In the genomic region with DNA sequence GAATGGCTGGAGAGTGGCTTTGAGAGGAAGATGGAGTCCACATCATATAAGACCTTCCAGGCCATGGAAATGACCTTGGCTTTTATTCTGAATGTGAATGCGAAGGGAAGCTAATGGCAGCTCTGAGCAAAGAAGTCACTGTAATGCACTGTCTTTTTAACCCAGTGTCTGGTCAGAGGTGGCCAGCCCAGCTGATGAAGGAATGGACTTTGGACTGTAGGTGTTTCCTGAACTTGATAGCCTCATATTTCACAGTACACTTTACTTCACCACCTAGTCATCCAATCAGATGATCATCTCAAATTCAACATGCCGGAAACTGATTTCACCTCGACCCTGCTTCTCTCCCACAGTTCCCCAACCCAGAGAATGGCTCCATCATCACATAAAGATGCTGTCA, we compare ENCODE assay signal across 28 cellular contexts. TPM values are rescaled to one million over a fixed set of nuclear protein-coding genes. Genes with fewer than 3 reads are reported as not detected.
DNase-seq lines count a peak whose midpoint lies in the region; ATAC-seq, FAIRE-seq and TF ChIP-seq lines count a peak whose summit lies in the region.
"Had no signal": no experiment of that assay in that cellular context is flagged by ENCODE, and none has a peak within 500 bp of the region (broad histone marks: within the 10 kb centered on the region; RNA-seq: fewer than 3 reads in every experiment).

No MANE protein-coding gene starts in this region.

- no peaks in the 10 kb centered on the region for H3K4me1 Mint-ChIP-seq in T-helper 2 cell treated with Interferon-gamma antibody and Interleukin-4, amounts not matched to agents 5 μg/mL and 100 μg/mL, for 36 hours (ENCODE audit: low read depth)
- H3K4me1 Mint-ChIP-seq: CD4-positive, CD25-positive, alpha-beta regulatory T cell had no signal

- TF ChIP-seq CTCF in HepG2 (CRISPR knock-in tag; IDR thresholded peaks at IDR 0.05) (no peak), OCI-LY7 (conservative IDR thresholded peaks at IDR 0.05; ENCODE audit: low read length) (no peak)

- H3K27me3 ChIP-seq in HepG2 (ENCODE audit: control insufficient read depth in 1 of 2, insufficient read depth in 2 of 2, low read length in 2 of 2): no peaks in the 10 kb centered on the region
- H3K27me3 ChIP-seq in small intestine (ENCODE audit: control insufficient read depth in 2 of 2, insufficient read depth in 2 of 2, low read length in 2 of 2): no peaks in the 10 kb centered on the region
- H3K27me3 ChIP-seq: SJCRH30 had no signal

- DNase-seq in COLO668 (lab: John Stamatoyannopoulos, UW; ENCODE audit: unreplicated experiment): peak; percentile 5
- peak; percentile 17 for DNase-seq in LoVo (ENCODE audit: low spot score)
- DNase-seq in HepG2 (ENCODE audit: low spot score): peak; percentile 8
- DNase-seq in small intestine: peak; percentile 81
- no peak for DNase-seq in ureter (ENCODE audit: low spot score)
- no peak for DNase-seq in T-helper 2 cell treated with Interferon-gamma antibody and Interleukin-4, amounts not matched to agents 5 μg/mL and 100 μg/mL, for 36 hours (ENCODE audit: low spot score)
- DNase-seq in EL: no peak
- DNase-seq in OCI-LY7 (ENCODE audit: low spot score): no peak
- DNase-seq: CD4-positive, CD25-positive, alpha-beta regulatory T cell; GF-D8; GOT3; HCEC 1CT; KG1; MM.1S; NCI-H2029; NCI-H446; NCI-H524 treated with DMSO at 0.1 percent for 48 hours; NCI-H774; NK-92 treated with Interleukin-12 subunit alpha and Interleukin-12 subunit beta, amount 100 ng/mL, for 24 hours; PC-9; SJCRH30 had no signal

- H3K27ac ChIP-seq in HepG2 (ENCODE audit: extremely low read length, insufficient read depth, low read length) (no peak overlapping the region), small intestine (ENCODE audit: low read depth in 1 of 2, low read length in 1 of 2) (no peak overlapping the region), OCI-LY7 (ENCODE audit: low read depth, low read length, poor library complexity, severe bottlenecking) (no peak overlapping the region)
- H3K27ac ChIP-seq: PC-9, SJCRH30 had no signal

- H3K4me3 ChIP-seq in HepG2 (replicated peaks in 1 of 3; ENCODE audit: insufficient read depth in 1 of 3, low read depth in 2 of 3, low read length in 3 of 3) (no peak overlapping the region), small intestine (ENCODE audit: low read depth in 1 of 2, low read length in 2 of 2) (no peak overlapping the region), OCI-LY7 (ENCODE audit: low read depth, low read length, poor library complexity, severe bottlenecking) (no peak overlapping the region)
- H3K4me3 ChIP-seq: PC-9, SJCRH30 had no signal

- H3K9me3 ChIP-seq in HepG2 (ENCODE audit: low read length) (no peaks in the 10 kb centered on the region), small intestine (ENCODE audit: control insufficient read depth, low read depth) (no peaks in the 10 kb centered on the region), OCI-LY7 (ENCODE audit: low read length) (no peaks in the 10 kb centered on the region)
- H3K9me3 ChIP-seq: SJCRH30 had no signal

- no peaks in the 10 kb centered on the region for H3K9me2 ChIP-seq in OCI-LY7 (ENCODE audit: insufficient read depth, low read length)

- in situ Hi-C loops in HepG2 (cut with HindIII; ENCODE audit: extremely low pct_ligation_motif_present, low pct_unique_long_range_greater_than_20kb): loop anchor here (10.0 to 25.0 kb wide), 3 partner anchors 114 to 481 kb away; no protein-coding TSS in a partner anchor

- H3K4me1 ChIP-seq in HepG2 (ENCODE audit: insufficient read depth, low read length) (no peaks in the 10 kb centered on the region), small intestine (ENCODE audit: control insufficient read depth in 2 of 2, insufficient read depth in 1 of 2, low read depth in 1 of 2, low read length in 1 of 2) (peaks cover 0 to 13% of the 10 kb centered on the region in 2 donors), OCI-LY7 (ENCODE audit: insufficient read depth, low read length, poor library complexity, severe bottlenecking) (no peaks in the 10 kb centered on the region)
- H3K4me1 ChIP-seq: SJCRH30 had no signal

- H3K36me3 ChIP-seq in HepG2 (replicated peaks in 1 of 2; ENCODE audit: control insufficient read depth in 1 of 2, insufficient read depth in 2 of 2, low read length in 2 of 2) (no peaks in the 10 kb centered on the region), small intestine (ENCODE audit: control insufficient read depth in 2 of 2, insufficient read depth in 2 of 2, low read length in 2 of 2) (no peaks in the 10 kb centered on the region), OCI-LY7 (ENCODE audit: insufficient read depth, low read length) (no peaks in the 10 kb centered on the region)
- H3K36me3 ChIP-seq: SJCRH30 had no signal

- H4K20me1 ChIP-seq in HepG2 (ENCODE audit: insufficient read depth, low read length): no peaks in the 10 kb centered on the region
- no peaks in the 10 kb centered on the region for H4K20me1 ChIP-seq in OCI-LY7 (ENCODE audit: insufficient read depth, low read length)

- H3K4me2 ChIP-seq in HepG2 (ENCODE audit: low read depth, low read length): no peak overlapping the region
- H3K4me2 ChIP-seq in OCI-LY7 (ENCODE audit: low read length): no peak overlapping the region
- H3K4me2 ChIP-seq: PC-9 had no signal

- 40% methylated on average over 3 of the region's 3 CpGs for WGBS in HepG2 (ENCODE audit: low lambda C conversion rate)
- WGBS in small intestine, 3 donors: 65 to 79% (median 72%) methylated on average over 3 of the region's 3 CpGs

- H3K36me3 Mint-ChIP-seq in T-helper 2 cell treated with Interferon-gamma antibody and Interleukin-4, amounts not matched to agents 5 μg/mL and 100 μg/mL, for 36 hours (ENCODE audit: low read depth): no peaks in the 10 kb centered on the region
- H3K36me3 Mint-ChIP-seq: CD4-positive, CD25-positive, alpha-beta regulatory T cell had no signal

- H3K27ac Mint-ChIP-seq in T-helper 2 cell treated with Interferon-gamma antibody and Interleukin-4, amounts not matched to agents 5 μg/mL and 100 μg/mL, for 36 hours: no peak overlapping the region
- H3K27ac Mint-ChIP-seq: CD4-positive, CD25-positive, alpha-beta regulatory T cell had no signal

- no TSS peak for BruUV-seq in HepG2 (replicated peaks; lab: Mats Ljungman, UMichigan)
- BruUV-seq in OCI-LY7 (replicated peaks; lab: Mats Ljungman, UMichigan): no TSS peak

- H3K27me3 Mint-ChIP-seq in T-helper 2 cell treated with Interferon-gamma antibody and Interleukin-4, amounts not matched to agents 5 μg/mL and 100 μg/mL, for 36 hours (ENCODE audit: low read depth): peaks cover 11% of the 10 kb centered on the region

- H3K79me2 ChIP-seq in HepG2 (ENCODE audit: insufficient read depth, low read length) (no peaks in the 10 kb centered on the region), OCI-LY7 (ENCODE audit: insufficient read depth, low read depth, low read length) (no peaks in the 10 kb centered on the region)

- H2AFZ ChIP-seq in HepG2 (ENCODE audit: low read length) (no peak overlapping the region), OCI-LY7 (ENCODE audit: low read length) (no peak overlapping the region)
- H2AFZ ChIP-seq: PC-9 had no signal

- H3K4me3 Mint-ChIP-seq in T-helper 2 cell treated with Interferon-gamma antibody and Interleukin-4, amounts not matched to agents 5 μg/mL and 100 μg/mL, for 36 hours: no peak overlapping the region
- H3K4me3 Mint-ChIP-seq: CD4-positive, CD25-positive, alpha-beta regulatory T cell had no signal

- FAIRE-seq in HepG2 (lab: Jason Lieb, UNC) (no peak), small intestine (lab: Jason Lieb, UNC) (no peak)
- FAIRE-seq: D721Med, GM12892 had no signal

- TF ChIP-seq RAD21 in HepG2 (CRISPR knock-in tag; IDR thresholded peaks at IDR 0.05): no peak

- no peak overlapping the region for H3K9ac ChIP-seq in HepG2 (ENCODE audit: insufficient read depth, low read depth, low read length)

- no peaks in the 10 kb centered on the region for H3K9me3 Mint-ChIP-seq in T-helper 2 cell treated with Interferon-gamma antibody and Interleukin-4, amounts not matched to agents 5 μg/mL and 100 μg/mL, for 36 hours
- H3K9me3 Mint-ChIP-seq: CD4-positive, CD25-positive, alpha-beta regulatory T cell had no signal

- no peak for TF ChIP-seq POLR2A in HepG2 (IDR thresholded peaks at IDR 0.05; ENCODE audit: insufficient read depth in 1 of 2, low read depth in 2 of 2, low read length in 2 of 2)

- ATAC-seq in HepG2: no peak; the same call in 2 of the 3 replicates
- ATAC-seq: Right ventricle myocardium inferior, SK-N-SH treated with all-trans-retinoic acid at 6 μM for 48 hours had no signal

- intact Hi-C loops in HepG2 (cut with micrococcal nuclease; ENCODE audit: unreplicated experiment): no loop called here
- intact Hi-C loops in OCI-LY7 (cut with micrococcal nuclease; ENCODE audit: unreplicated experiment): no loop called here

- CTCF ChIA-PET in HepG2 (lab: Yijun Ruan, JAX; ENCODE audit: low intra/inter-chr PET ratio, low total read pairs) (interaction anchor here (1.4 kb wide), 1 partner anchor 113 kb away, joined by 6 read pairs; no protein-coding TSS in a partner anchor), OCI-LY7 (lab: Charles Lee; ENCODE audit: unreplicated experiment) (no interaction called here)

- TF ChIP-seq EP300 in HepG2 (IDR thresholded peaks at IDR 0.05; ENCODE audit: low read depth in 2 of 2, low read length in 2 of 2) (no peak), HepG2 (CRISPR knock-in tag; IDR thresholded peaks at IDR 0.05; ENCODE audit: borderline replicate concordance) (no peak)

- POLR2A ChIA-PET in HepG2 (lab: Yijun Ruan, JAX) (no interaction called here), OCI-LY7 (lab: Charles Lee) (no interaction called here)

RNA-seq across cellular contexts. Expression of a gene that starts 33.4 kb away (rescaled TPM):
- total RNA-seq in HepG2 (2016; rRNA removed; fragmentation: Illumina TruSeq; extraction: Trizol) (not detected in 2 replicates), ureter (not detected), OCI-LY7 (2022) (not detected in 2 replicates)
- total RNA-seq in HepG2 (2016; cell fraction: cytosol; rRNA removed; fragmentation: Illumina TruSeq; extraction: Trizol; ENCODE audit: low read depth): not detected in 2 replicates
- not detected in 2 replicates for total RNA-seq in HepG2 (2016; cell fraction: insoluble cytoplasmic fraction; rRNA removed; fragmentation: Illumina TruSeq; extraction: Trizol)
- total RNA-seq in HepG2 (2016; cell fraction: membrane; rRNA removed; fragmentation: Illumina TruSeq; extraction: Trizol): not detected in 2 replicates
- total RNA-seq in HepG2 (2016; cell fraction: nucleus; rRNA removed; fragmentation: Illumina TruSeq; extraction: Trizol): not detected in 2 replicates
- polyA plus RNA-seq in HepG2 (2011; rRNA removed) (not detected in 2 replicates), small intestine (under 1 TPM in 2 of 3 donors, not detected in 1; 0.24 to 0.27 TPM)
- polyA plus RNA-seq in HepG2 (2011; cell fraction: cytosol; rRNA removed): not detected in 2 replicates
- not detected in 2 replicates for polyA plus RNA-seq in HepG2 (2011; cell fraction: nucleus; rRNA removed)
- not detected in 2 replicates for polyA plus RNA-seq in HepG2 (2012)
- not detected in 2 replicates for polyA plus RNA-seq in HepG2 (2016; cell fraction: cytosol; fragmentation: Illumina TruSeq; extraction: Trizol; ENCODE audit: low read depth)
- polyA plus RNA-seq in HepG2 (2016; cell fraction: insoluble cytoplasmic fraction; fragmentation: Illumina TruSeq; extraction: Trizol; ENCODE audit: low read depth): not detected in 2 replicates
- not detected in 2 replicates for polyA plus RNA-seq in HepG2 (2016; cell fraction: membrane; fragmentation: Illumina TruSeq; extraction: Trizol; ENCODE audit: low read depth)
- not detected in 2 replicates for polyA plus RNA-seq in HepG2 (2016; cell fraction: nucleus; fragmentation: Illumina TruSeq; extraction: Trizol; ENCODE audit: insufficient read depth, low read depth)
- not detected in 2 replicates for polyA minus RNA-seq in HepG2 (2011; rRNA and poly(A)+ RNA removed; ENCODE audit: low replicate concordance)
- not detected in 2 replicates for polyA minus RNA-seq in HepG2 (2011; cell fraction: cytosol; rRNA and poly(A)+ RNA removed)
- polyA minus RNA-seq in HepG2 (2011; cell fraction: nucleus; rRNA and poly(A)+ RNA removed): not detected in 2 replicates
- total RNA-seq in OCI-LY7 (2014; rRNA removed; shearing (Covaris generic)): not detected in 2 replicates
- total RNA-seq: A172; CD4-positive, CD25-positive, alpha-beta regulatory T cell; PC-9; RPMI7951; SJCRH30 had no signal
- polyA plus RNA-seq: BJ; CD4-positive, CD25-positive, alpha-beta regulatory T cell had no signal

Comparison
In these comparisons a context has a peak if more than half of its experiments do, and no peak if none do; other contexts are left out.
1. DNase-seq: peak in COLO668 (single experiment), LoVo (single experiment), HepG2 (single experiment) and small intestine (single experiment); none in ureter (single experiment), T-helper 2 cell treated with Interferon-gamma antibody and Interleukin-4, amounts not matched to agents 5 μg/mL and 100 μg/mL, for 36 hours (single experiment), EL (single experiment) and OCI-LY7 (single experiment).